ENCODE assay signal across 18 cellular contexts in genomic region chr15:73530649-73531048, GRCh38.
"Had no signal": no experiment of that assay in that cellular context is flagged by ENCODE, and none has a peak within 500 bp of the region (broad histone marks: within the 10 kb centered on the region; RNA-seq: fewer than 3 reads in every experiment).

No MANE protein-coding gene starts in this region.

- ATAC-seq: activated CD8-positive, alpha-beta memory T cell treated with anti-CD3 and anti-CD28 coated beads, Interleukin-2, amount 10 ng/mL, durations not matched to agents 7 days and 5 days; left lung; stimulated activated naive B cell treated with anti-CD40 and anti-IgM and Interleukin-4, amounts not matched to agents 10 μg/mL and 1 μg/mL and 100 μg/mL, for 72 hours; T-cell had no signal

- H3K27ac Mint-ChIP-seq: activated B cell treated with CpG ODN at 0.5 μM for 24 hours; activated CD4-positive, alpha-beta memory T cell treated with anti-CD3 and anti-CD28 coated beads, Interleukin-2, amount 10 ng/mL, durations not matched to agents 7 days and 5 days; activated CD8-positive, alpha-beta memory T cell treated with anti-CD3 and anti-CD28 coated beads, Interleukin-2, amount 10 ng/mL, durations not matched to agents 7 days and 5 days; activated naive CD8-positive, alpha-beta T cell treated with anti-CD3 and anti-CD28 coated beads, Interleukin-2, amount 10 ng/mL, durations not matched to agents 7 days and 5 days; nephron; stimulated activated naive B cell treated with anti-CD40 and anti-IgM and Interleukin-4, amounts not matched to agents 10 μg/mL and 1 μg/mL and 100 μg/mL, for 72 hours; T-cell had no signal

- H3K9me3 Mint-ChIP-seq: activated B cell treated with CpG ODN at 0.5 μM for 24 hours; activated CD4-positive, alpha-beta memory T cell treated with anti-CD3 and anti-CD28 coated beads, Interleukin-2, amount 10 ng/mL, durations not matched to agents 7 days and 5 days; activated naive CD8-positive, alpha-beta T cell treated with anti-CD3 and anti-CD28 coated beads, Interleukin-2, amount 10 ng/mL, durations not matched to agents 7 days and 5 days; T-cell had no signal

- DNase-seq: activated B cell treated with CpG ODN at 0.5 μM for 24 hours; activated CD4-positive, alpha-beta memory T cell treated with anti-CD3 and anti-CD28 coated beads, Interleukin-2, amount 10 ng/mL, durations not matched to agents 7 days and 5 days; activated CD4-positive, alpha-beta T cell treated with anti-CD3 and anti-CD28 coated beads for 48 hours; activated CD8-positive, alpha-beta memory T cell treated with anti-CD3 and anti-CD28 coated beads, Interleukin-2, amount 10 ng/mL, durations not matched to agents 7 days and 5 days; activated naive CD4-positive, alpha-beta T cell; activated naive CD8-positive, alpha-beta T cell treated with anti-CD3 and anti-CD28 coated beads, Interleukin-2, amount 10 ng/mL, durations not matched to agents 7 days and 5 days; anterior cingulate cortex; dorsolateral prefrontal cortex; hypothalamus; left lung; midbrain; nucleus accumbens; sigmoid colon; spleen; stimulated activated naive B cell treated with anti-CD40 and anti-IgM and Interleukin-4, amounts not matched to agents 10 μg/mL and 1 μg/mL and 100 μg/mL, for 72 hours; T-cell; upper lobe of left lung had no signal

- H3K4me3 Mint-ChIP-seq: activated B cell treated with CpG ODN at 0.5 μM for 24 hours; activated CD4-positive, alpha-beta memory T cell treated with anti-CD3 and anti-CD28 coated beads, Interleukin-2, amount 10 ng/mL, durations not matched to agents 7 days and 5 days; activated CD8-positive, alpha-beta memory T cell treated with anti-CD3 and anti-CD28 coated beads, Interleukin-2, amount 10 ng/mL, durations not matched to agents 7 days and 5 days; activated naive CD8-positive, alpha-beta T cell treated with anti-CD3 and anti-CD28 coated beads, Interleukin-2, amount 10 ng/mL, durations not matched to agents 7 days and 5 days; nephron; stimulated activated naive B cell treated with anti-CD40 and anti-IgM and Interleukin-4, amounts not matched to agents 10 μg/mL and 1 μg/mL and 100 μg/mL, for 72 hours; T-cell had no signal

- H3K36me3 Mint-ChIP-seq: activated CD8-positive, alpha-beta memory T cell treated with anti-CD3 and anti-CD28 coated beads, Interleukin-2, amount 10 ng/mL, durations not matched to agents 7 days and 5 days; activated naive CD8-positive, alpha-beta T cell treated with anti-CD3 and anti-CD28 coated beads, Interleukin-2, amount 10 ng/mL, durations not matched to agents 7 days and 5 days had no signal

- H3K4me1 Mint-ChIP-seq: activated B cell treated with CpG ODN at 0.5 μM for 24 hours; activated CD4-positive, alpha-beta memory T cell treated with anti-CD3 and anti-CD28 coated beads, Interleukin-2, amount 10 ng/mL, durations not matched to agents 7 days and 5 days; activated CD8-positive, alpha-beta memory T cell treated with anti-CD3 and anti-CD28 coated beads, Interleukin-2, amount 10 ng/mL, durations not matched to agents 7 days and 5 days; activated naive CD8-positive, alpha-beta T cell treated with anti-CD3 and anti-CD28 coated beads, Interleukin-2, amount 10 ng/mL, durations not matched to agents 7 days and 5 days; stimulated activated naive B cell treated with anti-CD40 and anti-IgM and Interleukin-4, amounts not matched to agents 10 μg/mL and 1 μg/mL and 100 μg/mL, for 72 hours; T-cell had no signal
